ENCODE assay signal across 9 cellular contexts in genomic region chr1:159891275-159892157, GRCh38. TPM values are rescaled to one million over a fixed set of nuclear protein-coding genes. Genes with fewer than 3 reads are reported as not detected.
A peak's percentile ranks its signal among the peaks of the same experiment; 100 is the strongest.
DNase-seq lines count a peak whose midpoint lies in the region; ATAC-seq and TF ChIP-seq lines count a peak whose summit lies in the region.
"Had no signal": no experiment of that assay in that cellular context is flagged by ENCODE, and none has a peak within 500 bp of the region (broad histone marks: within the 10 kb centered on the region; RNA-seq: fewer than 3 reads in every experiment).

No MANE protein-coding gene starts in this region.

- DNase-seq in DMS53 treated with DMSO at 0.1 percent for 48 hours (lab: John Stamatoyannopoulos, UW; ENCODE audit: unreplicated experiment): peak; percentile 81
- DNase-seq in MM.1S: peak; percentile 94
- DNase-seq in SHP77 treated with DMSO at 0.1 percent for 48 hours (lab: John Stamatoyannopoulos, UW): peak; percentile 70
- peak; percentile 56 for DNase-seq in activated T-helper 9 cell treated with anti-CD3 and anti-CD28 coated beads, Interleukin-2, amount 50 U/mL, for 16 hours (ENCODE audit: low read depth)
- DNase-seq in foreskin keratinocyte: peak in 1 of 2 donors; percentile 71
- peak; percentile 92 for DNase-seq in osteocyte (ENCODE audit: extremely low spot score, unreplicated experiment)
- peak; percentile 82 to 89 for DNase-seq in thyroid gland

- H3K36me3 Mint-ChIP-seq in osteocyte (ENCODE audit: unreplicated experiment): no peaks in the 10 kb centered on the region

- no peaks in the 10 kb centered on the region for H3K79me2 ChIP-seq in MM.1S (ENCODE audit: low read length)

- 52 to 54% methylated on average over 7 of the region's 7 CpGs for WGBS in thyroid gland, 2 donors

- ATAC-seq in GM21825 (IDR thresholded peaks at IDR 0.05; ENCODE audit: unreplicated experiment) (peak; percentile 61), foreskin keratinocyte (peak; percentile 87)

- no peak overlapping the region for H3K4me2 ChIP-seq in MM.1S (ENCODE audit: low read depth, low read length)

- H3K9me3 ChIP-seq in MM.1S (replicated peaks; ENCODE audit: insufficient read depth, low read length): no peaks in the 10 kb centered on the region
- no peaks in the 10 kb centered on the region for H3K9me3 ChIP-seq in thyroid gland

- TF ChIP-seq POLR2A in thyroid gland (IDR thresholded peaks at IDR 0.05): no peak

- H3F3A ChIP-seq in MM.1S (ENCODE audit: insufficient read depth, low read length): peaks cover 13% of the 10 kb centered on the region

- H3K4me3 Mint-ChIP-seq in osteocyte (ENCODE audit: unreplicated experiment): no peak overlapping the region

- no peaks in the 10 kb centered on the region for H3K36me3 ChIP-seq in MM.1S (replicated peaks; ENCODE audit: insufficient read depth, low read length)
- H3K36me3 ChIP-seq in thyroid gland: no peaks in the 10 kb centered on the region

- no peak overlapping the region for H3K9ac ChIP-seq in MM.1S (ENCODE audit: low read length)

- TF ChIP-seq CTCF in MM.1S (IDR thresholded peaks at IDR 0.05; ENCODE audit: low read length): peak; percentile 100; the same call in 1 of the 2 replicates
- TF ChIP-seq CTCF in foreskin keratinocyte (conservative IDR thresholded peaks at IDR 0.05): peak; percentile 100
- peak; percentile 100 for TF ChIP-seq CTCF in osteocyte (IDR thresholded peaks at IDR 0.05)
- peak; percentile 74 to 100 (median 98) for TF ChIP-seq CTCF in thyroid gland (IDR thresholded peaks at IDR 0.05)

- H4K20me1 ChIP-seq in MM.1S (ENCODE audit: insufficient read depth, low read length): no peaks in the 10 kb centered on the region

- H3K27ac Mint-ChIP-seq in osteocyte (ENCODE audit: unreplicated experiment): peak overlapping the region; percentile 14

- H3K4me1 Mint-ChIP-seq in osteocyte (ENCODE audit: unreplicated experiment): peaks cover 20% of the 10 kb centered on the region

- H3K4me3 ChIP-seq in MM.1S (ENCODE audit: low read length): no peak overlapping the region
- no peak overlapping the region for H3K4me3 ChIP-seq in thyroid gland (replicated peaks in 1 of 3)

- no peaks in the 10 kb centered on the region for H3K27me3 Mint-ChIP-seq in osteocyte (ENCODE audit: unreplicated experiment)

- intact Hi-C loops in thyroid gland (cut with DNase I): loop anchor here (2.0 kb wide), 1 partner anchor 93 kb away; no protein-coding TSS in a partner anchor

- no peaks in the 10 kb centered on the region for H3K9me3 Mint-ChIP-seq in osteocyte (ENCODE audit: unreplicated experiment)

- no peak overlapping the region for H2AFZ ChIP-seq in MM.1S (ENCODE audit: low read length)

- H3K9me2 ChIP-seq in MM.1S (replicated peaks; ENCODE audit: insufficient read depth, low read length): no peaks in the 10 kb centered on the region

- H3K27me3 ChIP-seq in MM.1S (replicated peaks; ENCODE audit: insufficient read depth, low read length) (no peaks in the 10 kb centered on the region), foreskin keratinocyte (no peaks in the 10 kb centered on the region), thyroid gland (no peaks in the 10 kb centered on the region)

- H3K4me1 ChIP-seq in MM.1S (ENCODE audit: low read length): peaks cover 44% of the 10 kb centered on the region
- peaks cover 15% of the 10 kb centered on the region for H3K4me1 ChIP-seq in foreskin keratinocyte
- H3K4me1 ChIP-seq in thyroid gland: peaks cover 12 to 13% of the 10 kb centered on the region in 2 donors

- H3K27ac ChIP-seq in MM.1S (ENCODE audit: low read length) (no peak overlapping the region), foreskin keratinocyte (no peak overlapping the region), thyroid gland (no peak overlapping the region)
- H3K27ac ChIP-seq: epithelial cell of prostate had no signal

RNA-seq across cellular contexts. Expression of gene CFAP45, which starts 8.4 kb away (rescaled TPM):
- total RNA-seq in foreskin keratinocyte (1.0 and 1.3 TPM in 2 replicates), osteocyte (0.52 and 0.83 TPM in 2 replicates), thyroid gland (under 1 TPM in 2 of 4 donors, not detected in 2; 0.56 to 0.94 TPM)
- 1.1 and 1.3 TPM in 2 replicates for polyA plus RNA-seq in foreskin keratinocyte

RNA-seq across cellular contexts. Expression of gene VSIG8, which starts 29.1 kb away (rescaled TPM):
- total RNA-seq in foreskin keratinocyte (0.07 and 0.14 TPM in 2 replicates), osteocyte (not detected in 2 replicates), thyroid gland (under 1 TPM in 1 of 4 donors, not detected in 3; 0.11 TPM)
- polyA plus RNA-seq in foreskin keratinocyte: 0.11 and 0.18 TPM in 2 replicates

RNA-seq across cellular contexts. Expression of gene TAGLN2, which starts 33.8 kb away (rescaled TPM):
- total RNA-seq in foreskin keratinocyte: 462 and 520 TPM in 2 replicates
- polyA plus RNA-seq in foreskin keratinocyte: 928 and 982 TPM in 2 replicates
- 161 and 169 TPM in 2 replicates for total RNA-seq in osteocyte
- total RNA-seq in thyroid gland: 100 to 1,000 TPM; 104 to 170 (median 151) TPM

RNA-seq across cellular contexts. Expression of gene IGSF9, which starts 53.9 kb away (rescaled TPM):
- 9.7 and 11.9 TPM in 2 replicates for total RNA-seq in foreskin keratinocyte
- 9.3 and 11.8 TPM in 2 replicates for polyA plus RNA-seq in foreskin keratinocyte
- not detected in 2 replicates for total RNA-seq in osteocyte
- total RNA-seq in thyroid gland: 1 to 10 TPM in 3 of 4 donors, under 1 TPM in 1; 0.71 to 1.9 (median 1.4) TPM
